ENCODE assay signal across 13 cellular contexts in genomic region chr16:86931410-86931941, GRCh38.
DNase-seq lines count a peak whose midpoint lies in the region; TF ChIP-seq lines count a peak whose summit lies in the region.
"Had no signal": no experiment of that assay in that cellular context is flagged by ENCODE, and none has a peak within 500 bp of the region (broad histone marks: within the 10 kb centered on the region; RNA-seq: fewer than 3 reads in every experiment).

No MANE protein-coding gene starts in this region.

- peaks cover 2% of the 10 kb centered on the region for H3K27me3 Mint-ChIP-seq in glutamatergic neuron (ENCODE audit: unreplicated experiment)
- peaks cover 27% of the 10 kb centered on the region for H3K27me3 Mint-ChIP-seq in activated naive CD8-positive, alpha-beta T cell treated with anti-CD3 and anti-CD28 coated beads for 36 hours

- no peaks in the 10 kb centered on the region for H4K20me1 ChIP-seq in SK-N-SH (ENCODE audit: insufficient read depth)
- H4K20me1 ChIP-seq in osteoblast (ENCODE audit: insufficient read depth, low read length) = no peaks in the 10 kb centered on the region

- no peaks in the 10 kb centered on the region for H3K9me3 Mint-ChIP-seq in glutamatergic neuron (ENCODE audit: unreplicated experiment)
- H3K9me3 Mint-ChIP-seq in activated naive CD8-positive, alpha-beta T cell treated with anti-CD3 and anti-CD28 coated beads for 36 hours = no peaks in the 10 kb centered on the region

- H3K79me2 ChIP-seq in SK-N-SH (ENCODE audit: insufficient read depth) = 0 out of 2 replicates have a peak, but pooled peaks cover 3% of the 10 kb centered on the region
- no peaks in the 10 kb centered on the region for H3K79me2 ChIP-seq in osteoblast (ENCODE audit: insufficient read depth, low read length)

- peak in 1 of 2 experiments; percentile 62; a peak in 2 of 4 replicates for TF ChIP-seq EP300 in SK-N-SH (IDR thresholded peaks at IDR 0.05; ENCODE audit: borderline replicate concordance in 1 of 2, low read depth in 1 of 2, low read length in 1 of 2)

- peak overlapping the region in 1 of 2 experiments; percentile 71; a peak in 2 of 4 replicates for H3K27ac ChIP-seq in SK-N-SH (ENCODE audit: low read depth in 2 of 2, low read length in 1 of 2)
- H3K27ac ChIP-seq in osteoblast (ENCODE audit: low read depth, low read length) = peak overlapping the region; percentile 60
- H3K27ac ChIP-seq: KMS-11, suprapubic skin had no signal

- H3K36me3 Mint-ChIP-seq in glutamatergic neuron (ENCODE audit: unreplicated experiment) = no peaks in the 10 kb centered on the region
- H3K36me3 Mint-ChIP-seq in activated naive CD8-positive, alpha-beta T cell treated with anti-CD3 and anti-CD28 coated beads for 36 hours = no peaks in the 10 kb centered on the region
- H3K36me3 Mint-ChIP-seq: brain had no signal

- no peak overlapping the region; a peak in 1 of 4 replicates for H3K4me3 ChIP-seq in SK-N-SH (ENCODE audit: low read depth in 2 of 2, low read length in 1 of 2)
- peak overlapping the region; percentile 28 for H3K4me3 ChIP-seq in fibroblast of the aortic adventitia (ENCODE audit: low read depth, low read length)
- no peak overlapping the region for H3K4me3 ChIP-seq in osteoblast (ENCODE audit: insufficient read depth, low read length)
- H3K4me3 ChIP-seq: suprapubic skin had no signal

- H3K4me2 ChIP-seq in SK-N-SH (peak overlapping the region; percentile 52), osteoblast (ENCODE audit: insufficient read depth, low read length) (peak overlapping the region; percentile 40)
- H3K4me2 ChIP-seq: KMS-11 had no signal

- H3K4me1 Mint-ChIP-seq in glutamatergic neuron (ENCODE audit: low read depth, unreplicated experiment) = no peaks in the 10 kb centered on the region
- H3K4me1 Mint-ChIP-seq in activated naive CD8-positive, alpha-beta T cell treated with anti-CD3 and anti-CD28 coated beads for 36 hours = peaks cover 7% of the 10 kb centered on the region
- H3K4me1 Mint-ChIP-seq: activated CD4-positive, alpha-beta T cell treated with anti-CD3 and anti-CD28 coated beads for 36 hours had no signal

- H3K4me1 ChIP-seq in SK-N-SH (ENCODE audit: control insufficient read depth in 1 of 2, insufficient read depth in 2 of 2, low read depth in 1 of 2, low read length in 1 of 2) (peaks cover 0 to 25% of the 10 kb centered on the region in 2 experiments; a peak in 2 of 4 replicates), osteoblast (ENCODE audit: insufficient read depth, low read length) (peaks cover 14% of the 10 kb centered on the region)

- H3K9ac ChIP-seq in SK-N-SH = peak overlapping the region; percentile 43; the same call in 1 of the 2 replicates
- H3K9ac ChIP-seq: KMS-11 had no signal

- H3F3A ChIP-seq in SK-N-SH (replicated peaks; ENCODE audit: insufficient read depth) = peaks cover 30% of the 10 kb centered on the region

- no peaks in the 10 kb centered on the region for H3K9me3 ChIP-seq in SK-N-SH
- no peaks in the 10 kb centered on the region for H3K9me3 ChIP-seq in osteoblast (ENCODE audit: low read depth, low read length)
- H3K9me3 ChIP-seq: suprapubic skin had no signal

- H3K36me3 ChIP-seq in SK-N-SH (replicated peaks in 1 of 2; ENCODE audit: control insufficient read depth in 1 of 2, insufficient read depth in 2 of 2, low read length in 1 of 2) = no peaks in the 10 kb centered on the region
- H3K36me3 ChIP-seq in osteoblast (ENCODE audit: insufficient read depth, low read length) = no peaks in the 10 kb centered on the region
- H3K36me3 ChIP-seq: suprapubic skin had no signal

- peak overlapping the region; percentile 58; the same call in 1 of the 2 replicates for H2AFZ ChIP-seq in SK-N-SH (ENCODE audit: low read depth)
- H2AFZ ChIP-seq in osteoblast (ENCODE audit: low read length) = no peak overlapping the region

- DNase-seq in EH (ENCODE audit: low read depth) = peak; percentile 92
- no peak for DNase-seq in SK-N-SH
- DNase-seq in fibroblast of the aortic adventitia (ENCODE audit: low read depth) = peak; percentile 99
- peak; percentile 93 for DNase-seq in osteoblast (ENCODE audit: insufficient read length, low spot score, missing footprints)
- DNase-seq in glutamatergic neuron = no peak
- DNase-seq in DMS 273 treated with DMSO at 0.1 percent for 48 hours (lab: John Stamatoyannopoulos, UW) = no peak
- DNase-seq in activated naive CD8-positive, alpha-beta T cell treated with anti-CD3 and anti-CD28 coated beads for 36 hours = no peak
- no peak for DNase-seq in activated CD8-positive, alpha-beta memory T cell treated with anti-CD3 and anti-CD28 coated beads for 24 hours
- DNase-seq: activated CD4-positive, alpha-beta T cell treated with anti-CD3 and anti-CD28 coated beads for 36 hours; stimulated activated CD4-positive, alpha-beta T cell treated with anti-CD3 and anti-CD28 coated beads, Interleukin-12 subunit alpha, Interleukin-12 subunit beta, amount 100 ng/mL, for 4 hours had no signal

- H3K4me3 Mint-ChIP-seq in glutamatergic neuron (ENCODE audit: unreplicated experiment) = no peak overlapping the region
- H3K4me3 Mint-ChIP-seq in activated naive CD8-positive, alpha-beta T cell treated with anti-CD3 and anti-CD28 coated beads for 36 hours = no peak overlapping the region
- H3K4me3 Mint-ChIP-seq: activated CD4-positive, alpha-beta T cell treated with anti-CD3 and anti-CD28 coated beads for 36 hours; brain had no signal

- no peaks in the 10 kb centered on the region; the same call in 1 of the 2 replicates for H3K27me3 ChIP-seq in SK-N-SH (ENCODE audit: insufficient read depth)
- no peaks in the 10 kb centered on the region for H3K27me3 ChIP-seq in osteoblast (ENCODE audit: insufficient read depth, low read length)

- TF ChIP-seq CTCF in SK-N-SH (IDR thresholded peaks at IDR 0.05) (no peak), fibroblast of the aortic adventitia (IDR thresholded peaks at IDR 0.05; ENCODE audit: insufficient read depth, low read length) (peak; percentile 21), osteoblast (IDR thresholded peaks at IDR 0.05; ENCODE audit: extremely low read depth, low read depth, low read length) (no peak), glutamatergic neuron (IDR thresholded peaks at IDR 0.05; ENCODE audit: partially characterized antibody, unreplicated experiment) (no peak)

- CTCF ChIA-PET in SK-N-SH (lab: Yijun Ruan, JAX) = no interaction called here

- TF ChIP-seq RAD21 in SK-N-SH (IDR thresholded peaks at IDR 0.05; ENCODE audit: low read length) = no peak

- 25% methylated on average over 12 of the region's 26 CpGs for WGBS in SK-N-SH (ENCODE audit: low lambda C conversion rate)

- POLR2A ChIA-PET in SK-N-SH (lab: Yijun Ruan, JAX) = no interaction called here

- H3K9me2 ChIP-seq in SK-N-SH = no peaks in the 10 kb centered on the region

- H3K27ac Mint-ChIP-seq in glutamatergic neuron (ENCODE audit: unreplicated experiment) = no peak overlapping the region
- no peak overlapping the region for H3K27ac Mint-ChIP-seq in activated naive CD8-positive, alpha-beta T cell treated with anti-CD3 and anti-CD28 coated beads for 36 hours
- H3K27ac Mint-ChIP-seq: activated CD4-positive, alpha-beta T cell treated with anti-CD3 and anti-CD28 coated beads for 36 hours; brain had no signal

TF ChIP-seq in SK-N-SH, 30 proteins besides CTCF, POLR2A, EP300 and RAD21 (continues in another document):
- TF ChIP-seq EZH2phosphoT487 (IDR thresholded peaks at IDR 0.05; ENCODE audit: borderline replicate concordance, low read depth) (no peak), POLR2AphosphoS5 (IDR thresholded peaks at IDR 0.05; ENCODE audit: low read depth, low read length) (no peak), SIN3A (IDR thresholded peaks at IDR 0.05; ENCODE audit: borderline replicate concordance, low read depth, low read length) (no peak), ELF1 (IDR thresholded peaks at IDR 0.05) (no peak), PBX3 (IDR thresholded peaks at IDR 0.05) (peak; percentile 42; the same call in 1 of the 2 replicates), NFIC (IDR thresholded peaks at IDR 0.05; ENCODE audit: borderline replicate concordance) (peak; percentile 27; the same call in 1 of the 2 replicates), USF1 (IDR thresholded peaks at IDR 0.05; ENCODE audit: borderline replicate concordance, low read depth) (no peak), TEAD4 (IDR thresholded peaks at IDR 0.05; ENCODE audit: borderline replicate concordance, insufficient read depth) (peak; percentile 20; the same call in 1 of the 2 replicates)

Comparison
In these comparisons a context has a peak if more than half of its experiments do, and no peak if none do; other contexts are left out.
1. DNase-seq: peak in EH (single experiment), fibroblast of the aortic adventitia (single experiment) and osteoblast (single experiment); none in SK-N-SH (single experiment), glutamatergic neuron (single experiment), DMS 273 treated with DMSO at 0.1 percent for 48 hours (single experiment), activated naive CD8-positive, alpha-beta T cell treated with anti-CD3 and anti-CD28 coated beads for 36 hours (single experiment) and activated CD8-positive, alpha-beta memory T cell treated with anti-CD3 and anti-CD28 coated beads for 24 hours (single experiment).